Comparison of ENCODE assay signal across 1 cellular context in the genomic region with DNA sequence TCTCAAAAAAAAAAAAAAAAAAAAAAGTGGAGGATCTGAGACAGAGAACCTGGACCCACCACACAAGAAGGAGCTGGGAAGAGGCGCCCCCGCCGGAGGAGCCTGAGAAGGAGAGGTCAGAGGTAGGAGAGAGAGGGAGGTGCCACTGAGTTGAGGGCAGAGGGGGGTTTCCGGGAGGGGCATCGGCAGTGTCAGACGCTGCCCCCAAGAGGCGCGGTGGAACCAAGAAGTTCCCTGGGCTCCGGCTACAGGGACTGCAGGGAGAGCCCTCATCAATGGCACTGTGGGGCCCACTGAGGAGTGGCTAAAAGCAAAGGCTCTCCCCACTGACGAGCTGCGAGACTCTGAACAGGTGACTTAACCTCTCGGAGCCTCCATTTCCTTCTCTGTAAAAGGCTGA.
TF ChIP-seq lines count a peak whose summit lies in the region.

No MANE protein-coding gene starts in this region.

TF ChIP-seq in GM12878, 131 proteins besides CTCF, POLR2A, EP300 and RAD21 (continued from another document):
- TF ChIP-seq, protein P1, sequence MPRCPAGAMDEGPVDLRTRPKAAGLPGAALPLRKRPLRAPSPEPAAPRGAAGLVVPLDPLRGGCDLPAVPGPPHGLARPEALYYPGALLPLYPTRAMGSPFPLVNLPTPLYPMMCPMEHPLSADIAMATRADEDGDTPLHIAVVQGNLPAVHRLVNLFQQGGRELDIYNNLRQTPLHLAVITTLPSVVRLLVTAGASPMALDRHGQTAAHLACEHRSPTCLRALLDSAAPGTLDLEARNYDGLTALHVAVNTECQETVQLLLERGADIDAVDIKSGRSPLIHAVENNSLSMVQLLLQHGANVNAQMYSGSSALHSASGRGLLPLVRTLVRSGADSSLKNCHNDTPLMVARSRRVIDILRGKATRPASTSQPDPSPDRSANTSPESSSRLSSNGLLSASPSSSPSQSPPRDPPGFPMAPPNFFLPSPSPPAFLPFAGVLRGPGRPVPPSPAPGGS (IDR thresholded peaks at IDR 0.05; ENCODE audit: borderline replicate concordance, insufficient read depth, low read depth, low read length, poor library complexity, severe bottlenecking) = no peak
- no peak for TF ChIP-seq RBBP5 (conservative IDR thresholded peaks at IDR 0.05)
- TF ChIP-seq POU2F2 (IDR thresholded peaks at IDR 0.05; ENCODE audit: borderline replicate concordance, low read depth, low read length) = no peak
- TF ChIP-seq NFYA (IDR thresholded peaks at IDR 0.05; ENCODE audit: borderline replicate concordance, low read depth, low read length) = no peak
- TF ChIP-seq RCOR1 (conservative IDR thresholded peaks at IDR 0.05; ENCODE audit: low read depth, low read length) = no peak
- TF ChIP-seq, protein P2, sequence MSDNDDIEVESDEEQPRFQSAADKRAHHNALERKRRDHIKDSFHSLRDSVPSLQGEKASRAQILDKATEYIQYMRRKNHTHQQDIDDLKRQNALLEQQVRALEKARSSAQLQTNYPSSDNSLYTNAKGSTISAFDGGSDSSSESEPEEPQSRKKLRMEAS (IDR thresholded peaks at IDR 0.05; ENCODE audit: low read depth, low read length) = no peak
- no peak for TF ChIP-seq CEBPB (IDR thresholded peaks at IDR 0.05; ENCODE audit: borderline replicate concordance in 1 of 2, low read depth in 2 of 2, low read length in 2 of 2)
- TF ChIP-seq, protein P3, sequence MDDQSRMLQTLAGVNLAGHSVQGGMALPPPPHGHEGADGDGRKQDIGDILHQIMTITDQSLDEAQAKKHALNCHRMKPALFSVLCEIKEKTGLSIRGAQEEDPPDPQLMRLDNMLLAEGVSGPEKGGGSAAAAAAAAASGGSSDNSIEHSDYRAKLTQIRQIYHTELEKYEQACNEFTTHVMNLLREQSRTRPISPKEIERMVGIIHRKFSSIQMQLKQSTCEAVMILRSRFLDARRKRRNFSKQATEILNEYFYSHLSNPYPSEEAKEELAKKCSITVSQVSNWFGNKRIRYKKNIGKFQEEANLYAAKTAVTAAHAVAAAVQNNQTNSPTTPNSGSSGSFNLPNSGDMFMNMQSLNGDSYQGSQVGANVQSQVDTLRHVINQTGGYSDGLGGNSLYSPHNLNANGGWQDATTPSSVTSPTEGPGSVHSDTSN (IDR thresholded peaks at IDR 0.05; ENCODE audit: insufficient replicate concordance, low read depth, low read length) = no peak
- TF ChIP-seq, protein P4, sequence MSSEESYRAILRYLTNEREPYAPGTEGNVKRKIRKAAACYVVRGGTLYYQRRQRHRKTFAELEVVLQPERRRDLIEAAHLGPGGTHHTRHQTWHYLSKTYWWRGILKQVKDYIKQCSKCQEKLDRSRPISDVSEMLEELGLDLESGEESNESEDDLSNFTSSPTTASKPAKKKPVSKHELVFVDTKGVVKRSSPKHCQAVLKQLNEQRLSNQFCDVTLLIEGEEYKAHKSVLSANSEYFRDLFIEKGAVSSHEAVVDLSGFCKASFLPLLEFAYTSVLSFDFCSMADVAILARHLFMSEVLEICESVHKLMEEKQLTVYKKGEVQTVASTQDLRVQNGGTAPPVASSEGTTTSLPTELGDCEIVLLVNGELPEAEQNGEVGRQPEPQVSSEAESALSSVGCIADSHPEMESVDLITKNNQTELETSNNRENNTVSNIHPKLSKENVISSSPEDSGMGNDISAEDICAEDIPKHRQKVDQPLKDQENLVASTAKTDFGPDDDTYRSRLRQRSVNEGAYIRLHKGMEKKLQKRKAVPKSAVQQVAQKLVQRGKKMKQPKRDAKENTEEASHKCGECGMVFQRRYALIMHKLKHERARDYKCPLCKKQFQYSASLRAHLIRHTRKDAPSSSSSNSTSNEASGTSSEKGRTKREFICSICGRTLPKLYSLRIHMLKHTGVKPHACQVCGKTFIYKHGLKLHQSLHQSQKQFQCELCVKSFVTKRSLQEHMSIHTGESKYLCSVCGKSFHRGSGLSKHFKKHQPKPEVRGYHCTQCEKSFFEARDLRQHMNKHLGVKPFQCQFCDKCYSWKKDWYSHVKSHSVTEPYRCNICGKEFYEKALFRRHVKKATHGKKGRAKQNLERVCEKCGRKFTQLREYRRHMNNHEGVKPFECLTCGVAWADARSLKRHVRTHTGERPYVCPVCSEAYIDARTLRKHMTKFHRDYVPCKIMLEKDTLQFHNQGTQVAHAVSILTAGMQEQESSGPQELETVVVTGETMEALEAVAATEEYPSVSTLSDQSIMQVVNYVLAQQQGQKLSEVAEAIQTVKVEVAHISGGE (CRISPR knock-in tag; IDR thresholded peaks at IDR 0.05) = no peak
- no peak for TF ChIP-seq ETV6 (conservative IDR thresholded peaks at IDR 0.05 in 1 of 2, IDR thresholded peaks at IDR 0.05 in 1 of 2; ENCODE audit: borderline replicate concordance in 1 of 2, low read depth in 1 of 2)
- TF ChIP-seq JUNB (IDR thresholded peaks at IDR 0.05) = no peak
